ENCODE assay signal across 20 cellular contexts in the genomic region with DNA sequence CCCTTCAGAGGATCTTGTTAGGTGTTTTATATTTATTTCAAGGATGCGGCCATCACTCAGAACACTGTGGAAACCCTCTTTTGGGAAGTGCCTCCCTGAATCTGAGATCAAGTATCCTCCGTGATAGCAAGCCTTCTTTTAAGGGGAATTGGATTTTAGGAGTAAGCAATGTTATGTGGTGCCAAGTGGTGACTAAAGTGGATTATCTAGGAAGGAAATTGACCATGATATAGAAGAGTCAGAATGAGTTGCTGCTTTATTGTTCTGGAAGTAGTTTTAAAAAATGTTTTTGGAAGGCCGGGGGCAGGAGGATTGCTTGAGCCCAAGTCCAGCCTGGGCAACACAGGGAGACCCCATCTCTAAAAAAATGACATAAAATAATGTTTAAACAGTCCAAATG. TPM values are rescaled to one million over a fixed set of nuclear protein-coding genes. Genes with fewer than 3 reads are reported as not detected.
A peak's percentile ranks its signal among the peaks of the same experiment; 100 is the strongest.
DNase-seq lines count a peak whose midpoint lies in the region; ATAC-seq, FAIRE-seq and TF ChIP-seq lines count a peak whose summit lies in the region.
"Had no signal": no experiment of that assay in that cellular context is flagged by ENCODE, and none has a peak within 500 bp of the region (broad histone marks: within the 10 kb centered on the region; RNA-seq: fewer than 3 reads in every experiment).

No MANE protein-coding gene starts in this region.

- CTCF ChIA-PET in activated naive CD4-positive, alpha-beta T cell treated with anti-CD3 and anti-CD28 coated beads for 36 hours (lab: Charles Lee), result no interaction called here
- CTCF ChIA-PET in endothelial cell of umbilical vein (lab: Charles Lee), result no interaction called here

- H3K4me2 ChIP-seq in endothelial cell of umbilical vein (ENCODE audit: insufficient read depth, low read length), result no peak overlapping the region

- no peak overlapping the region for H3K4me3 Mint-ChIP-seq in activated naive CD4-positive, alpha-beta T cell treated with anti-CD3 and anti-CD28 coated beads for 36 hours
- no peak overlapping the region for H3K4me3 Mint-ChIP-seq in stimulated activated effector memory CD8-positive, alpha-beta T cell treated with anti-CD3 and anti-CD28 coated beads, Interleukin-12 subunit alpha, Interleukin-12 subunit beta, amount 100 ng/mL, for 72 hours

- peaks cover 19% of the 10 kb centered on the region for H3K36me3 Mint-ChIP-seq in activated naive CD4-positive, alpha-beta T cell treated with anti-CD3 and anti-CD28 coated beads for 36 hours (ENCODE audit: low read depth)
- peaks cover 84% of the 10 kb centered on the region for H3K36me3 Mint-ChIP-seq in stimulated activated effector memory CD8-positive, alpha-beta T cell treated with anti-CD3 and anti-CD28 coated beads, Interleukin-12 subunit alpha, Interleukin-12 subunit beta, amount 100 ng/mL, for 72 hours

- FAIRE-seq in endothelial cell of umbilical vein (lab: Jason Lieb, UNC), result no peak
- FAIRE-seq: D721Med, HepG2 had no signal

- H3K9me3 Mint-ChIP-seq in activated naive CD4-positive, alpha-beta T cell treated with anti-CD3 and anti-CD28 coated beads for 36 hours, result no peaks in the 10 kb centered on the region
- no peaks in the 10 kb centered on the region for H3K9me3 Mint-ChIP-seq in stimulated activated effector memory CD8-positive, alpha-beta T cell treated with anti-CD3 and anti-CD28 coated beads, Interleukin-12 subunit alpha, Interleukin-12 subunit beta, amount 100 ng/mL, for 72 hours

- H3K27me3 ChIP-seq in endothelial cell of umbilical vein (ENCODE audit: control insufficient read depth in 2 of 2, insufficient read depth in 2 of 2, low read length in 2 of 2), result no peaks in the 10 kb centered on the region

- no peak for TF ChIP-seq POLR2A in endothelial cell of umbilical vein (IDR thresholded peaks at IDR 0.05; ENCODE audit: low read depth, low read length)

- no peak for TF ChIP-seq CTCF in endothelial cell of umbilical vein (IDR thresholded peaks at IDR 0.05; ENCODE audit: extremely low read depth in 1 of 2, insufficient read depth in 1 of 2, low read depth in 1 of 2, low read length in 2 of 2)

- POLR2A ChIA-PET in endothelial cell of umbilical vein (lab: Charles Lee), result no interaction called here

- no peak for ATAC-seq in stimulated activated effector memory CD8-positive, alpha-beta T cell treated with anti-CD3 and anti-CD28 coated beads, Interleukin-12 subunit alpha, Interleukin-12 subunit beta, amount 100 ng/mL, for 72 hours
- no peak for ATAC-seq in HG03432 (IDR thresholded peaks at IDR 0.05; ENCODE audit: unreplicated experiment)
- ATAC-seq: HepG2 had no signal

- no peak overlapping the region for H2AFZ ChIP-seq in endothelial cell of umbilical vein (ENCODE audit: low read depth, low read length)

- H3K4me1 ChIP-seq in endothelial cell of umbilical vein (ENCODE audit: control insufficient read depth, extremely low read depth, insufficient read depth, low read length), result peaks cover 10% of the 10 kb centered on the region

- no peaks in the 10 kb centered on the region for H3K9me1 ChIP-seq in endothelial cell of umbilical vein (replicated peaks; ENCODE audit: control insufficient read depth, extremely low read depth, insufficient read depth, low read length)

- peaks cover 8% of the 10 kb centered on the region for H3K79me2 ChIP-seq in endothelial cell of umbilical vein (ENCODE audit: control insufficient read depth, insufficient read depth, low read length)

- intact Hi-C loops in activated naive CD4-positive, alpha-beta T cell treated with anti-CD3 and anti-CD28 coated beads for 36 hours (cut with micrococcal nuclease), result no loop called here
- intact Hi-C loops in endothelial cell of umbilical vein (cut with micrococcal nuclease), result no loop called here

- no peak overlapping the region for H3K9ac ChIP-seq in endothelial cell of umbilical vein (replicated peaks; ENCODE audit: extremely low read depth, insufficient read depth, low read length)

- H3K27ac ChIP-seq in endothelial cell of umbilical vein (ENCODE audit: insufficient read depth, low read depth, low read length), result no peak overlapping the region
- H3K27ac ChIP-seq: RWPE1 had no signal

- no TSS peak for BruUV-seq in endothelial cell of umbilical vein (replicated peaks; lab: Mats Ljungman, UMichigan)

- no peaks in the 10 kb centered on the region for H3K27me3 Mint-ChIP-seq in activated naive CD4-positive, alpha-beta T cell treated with anti-CD3 and anti-CD28 coated beads for 36 hours (ENCODE audit: low read depth)

- DNase-seq in activated naive CD4-positive, alpha-beta T cell treated with anti-CD3 and anti-CD28 coated beads for 36 hours, result no peak
- DNase-seq in activated naive CD4-positive, alpha-beta T cell (lab: John Stamatoyannopoulos, UW), result no peak
- DNase-seq in RKO (ENCODE audit: low spot score) (peak; percentile 35), endothelial cell of umbilical vein (ENCODE audit: low read depth, low spot score) (no peak), superior temporal gyrus (ENCODE audit: extremely low spot score) (no peak)
- DNase-seq in stimulated activated effector memory CD8-positive, alpha-beta T cell treated with anti-CD3 and anti-CD28 coated beads, Interleukin-12 subunit alpha, Interleukin-12 subunit beta, amount 100 ng/mL, for 72 hours (ENCODE audit: low spot score in 2 of 2), result no peak
- DNase-seq: AML-193; DND-41; GDM1; GOT3; MM.1S; NCI-H1105 treated with DMSO at 0.1 percent for 48 hours; NCI-H187; NCI-H69; NK-92 treated with Interleukin-12 subunit alpha and Interleukin-12 subunit beta, amount 100 ng/mL, for 24 hours; OCI-M1 had no signal

- H3K4me1 Mint-ChIP-seq in activated naive CD4-positive, alpha-beta T cell treated with anti-CD3 and anti-CD28 coated beads for 36 hours (ENCODE audit: low read depth), result peaks cover 43% of the 10 kb centered on the region
- peaks cover 46% of the 10 kb centered on the region for H3K4me1 Mint-ChIP-seq in stimulated activated effector memory CD8-positive, alpha-beta T cell treated with anti-CD3 and anti-CD28 coated beads, Interleukin-12 subunit alpha, Interleukin-12 subunit beta, amount 100 ng/mL, for 72 hours

- H3K36me3 ChIP-seq in endothelial cell of umbilical vein (ENCODE audit: control insufficient read depth in 2 of 2, extremely low read depth in 1 of 2, insufficient read depth in 2 of 2, low read length in 2 of 2), result peaks cover 11 to 13% of the 10 kb centered on the region in 2 experiments

- no peaks in the 10 kb centered on the region for H4K20me1 ChIP-seq in endothelial cell of umbilical vein (replicated peaks; ENCODE audit: control insufficient read depth, extremely low read depth, insufficient read depth, low read length)

- H3K9me3 ChIP-seq in endothelial cell of umbilical vein (replicated peaks; ENCODE audit: control insufficient read depth, insufficient read depth, low read length), result no peaks in the 10 kb centered on the region

- H3K4me3 ChIP-seq in endothelial cell of umbilical vein (replicated peaks in 1 of 3; ENCODE audit: insufficient read depth in 1 of 3, low read depth in 1 of 3, low read length in 3 of 3), result no peak overlapping the region

- dilution Hi-C loops in endothelial cell of umbilical vein (cut with MboI; ENCODE audit: extremely low pct_ligation_motif_present, low sequenced_read_pairs), result loop anchor here (25.0 kb wide), 1 partner anchor 265 kb away; a partner anchor contains a TSS

- H3K27ac Mint-ChIP-seq in activated naive CD4-positive, alpha-beta T cell treated with anti-CD3 and anti-CD28 coated beads for 36 hours, result peak overlapping the region; percentile 21
- peak overlapping the region; percentile 64 for H3K27ac Mint-ChIP-seq in stimulated activated effector memory CD8-positive, alpha-beta T cell treated with anti-CD3 and anti-CD28 coated beads, Interleukin-12 subunit alpha, Interleukin-12 subunit beta, amount 100 ng/mL, for 72 hours

TF ChIP-seq in endothelial cell of umbilical vein, 7 proteins besides CTCF, POLR2A, EP300 and RAD21 (continues in another document):
- TF ChIP-seq, protein P1, sequence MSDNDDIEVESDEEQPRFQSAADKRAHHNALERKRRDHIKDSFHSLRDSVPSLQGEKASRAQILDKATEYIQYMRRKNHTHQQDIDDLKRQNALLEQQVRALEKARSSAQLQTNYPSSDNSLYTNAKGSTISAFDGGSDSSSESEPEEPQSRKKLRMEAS (IDR thresholded peaks at IDR 0.05; ENCODE audit: insufficient read depth, insufficient read length), result no peak
- TF ChIP-seq MYC (IDR thresholded peaks at IDR 0.05; ENCODE audit: low read depth, low read length), result no peak

RNA-seq across cellular contexts. Expression of a gene that starts 6.7 kb away (rescaled TPM):
- total RNA-seq in activated naive CD4-positive, alpha-beta T cell treated with anti-CD3 and anti-CD28 coated beads for 36 hours, result 10 to 100 TPM; 52.0 to 54.0 TPM
- 36.0 and 40.1 TPM in 2 replicates for total RNA-seq in endothelial cell of umbilical vein
- 6.7 and 12.5 TPM in 2 replicates for polyA plus RNA-seq in endothelial cell of umbilical vein
- 16.7 and 17.7 TPM in 2 replicates for polyA plus RNA-seq in endothelial cell of umbilical vein (2011; cell fraction: cytosol; rRNA removed)
- 49.2 and 72.1 TPM in 2 replicates for polyA plus RNA-seq in endothelial cell of umbilical vein (2011; cell fraction: nucleus; rRNA removed)
- polyA plus RNA-seq in endothelial cell of umbilical vein (2012), result 32.0 and 39.8 TPM in 2 replicates
- 8.7 and 13.8 TPM in 2 replicates for polyA minus RNA-seq in endothelial cell of umbilical vein
- polyA minus RNA-seq in endothelial cell of umbilical vein (2011; cell fraction: cytosol; rRNA and poly(A)+ RNA removed), result 8.1 TPM
- 19.4 and 25.5 TPM in 2 replicates for polyA minus RNA-seq in endothelial cell of umbilical vein (2011; cell fraction: nucleus; rRNA and poly(A)+ RNA removed)

RNA-seq across cellular contexts. Expression of a gene that starts 53.6 kb away (rescaled TPM):
- 10 to 100 TPM in 1 of 2 experiments, 1 to 10 TPM in 1; 9.9 to 11.1 TPM for total RNA-seq in activated naive CD4-positive, alpha-beta T cell treated with anti-CD3 and anti-CD28 coated beads for 36 hours
- total RNA-seq in endothelial cell of umbilical vein, result 20.3 TPM in 2 replicates
- polyA plus RNA-seq in endothelial cell of umbilical vein, result 6.5 and 7.7 TPM in 2 replicates
- polyA plus RNA-seq in endothelial cell of umbilical vein (2011; cell fraction: cytosol; rRNA removed), result 7.0 and 7.8 TPM in 2 replicates
- 21.7 and 30.3 TPM in 2 replicates for polyA plus RNA-seq in endothelial cell of umbilical vein (2011; cell fraction: nucleus; rRNA removed)
- 11.0 and 11.6 TPM in 2 replicates for polyA plus RNA-seq in endothelial cell of umbilical vein (2012)
- polyA minus RNA-seq in endothelial cell of umbilical vein, result 6.0 and 7.3 TPM in 2 replicates
- 5.0 TPM for polyA minus RNA-seq in endothelial cell of umbilical vein (2011; cell fraction: cytosol; rRNA and poly(A)+ RNA removed)
- 15.4 and 19.5 TPM in 2 replicates for polyA minus RNA-seq in endothelial cell of umbilical vein (2011; cell fraction: nucleus; rRNA and poly(A)+ RNA removed)

RNA-seq across cellular contexts. Expression of a gene that starts 53.8 kb away (rescaled TPM):
- 1 to 10 TPM; 2.1 to 3.7 TPM for total RNA-seq in activated naive CD4-positive, alpha-beta T cell treated with anti-CD3 and anti-CD28 coated beads for 36 hours
- total RNA-seq in endothelial cell of umbilical vein, result 22.5 and 22.7 TPM in 2 replicates
- 14.5 and 17.9 TPM in 2 replicates for polyA plus RNA-seq in endothelial cell of umbilical vein
- polyA plus RNA-seq in endothelial cell of umbilical vein (2011; cell fraction: cytosol; rRNA removed), result 17.7 and 17.9 TPM in 2 replicates
- 11.0 and 13.1 TPM in 2 replicates for polyA plus RNA-seq in endothelial cell of umbilical vein (2011; cell fraction: nucleus; rRNA removed)
- 26.2 and 31.5 TPM in 2 replicates for polyA plus RNA-seq in endothelial cell of umbilical vein (2012)
- 10.1 and 10.9 TPM in 2 replicates for polyA minus RNA-seq in endothelial cell of umbilical vein
- 8.0 TPM for polyA minus RNA-seq in endothelial cell of umbilical vein (2011; cell fraction: cytosol; rRNA and poly(A)+ RNA removed)
- 3.3 and 6.8 TPM in 2 replicates for polyA minus RNA-seq in endothelial cell of umbilical vein (2011; cell fraction: nucleus; rRNA and poly(A)+ RNA removed)
